ENCODE assay signal across 10 cellular contexts in the genomic region with DNA sequence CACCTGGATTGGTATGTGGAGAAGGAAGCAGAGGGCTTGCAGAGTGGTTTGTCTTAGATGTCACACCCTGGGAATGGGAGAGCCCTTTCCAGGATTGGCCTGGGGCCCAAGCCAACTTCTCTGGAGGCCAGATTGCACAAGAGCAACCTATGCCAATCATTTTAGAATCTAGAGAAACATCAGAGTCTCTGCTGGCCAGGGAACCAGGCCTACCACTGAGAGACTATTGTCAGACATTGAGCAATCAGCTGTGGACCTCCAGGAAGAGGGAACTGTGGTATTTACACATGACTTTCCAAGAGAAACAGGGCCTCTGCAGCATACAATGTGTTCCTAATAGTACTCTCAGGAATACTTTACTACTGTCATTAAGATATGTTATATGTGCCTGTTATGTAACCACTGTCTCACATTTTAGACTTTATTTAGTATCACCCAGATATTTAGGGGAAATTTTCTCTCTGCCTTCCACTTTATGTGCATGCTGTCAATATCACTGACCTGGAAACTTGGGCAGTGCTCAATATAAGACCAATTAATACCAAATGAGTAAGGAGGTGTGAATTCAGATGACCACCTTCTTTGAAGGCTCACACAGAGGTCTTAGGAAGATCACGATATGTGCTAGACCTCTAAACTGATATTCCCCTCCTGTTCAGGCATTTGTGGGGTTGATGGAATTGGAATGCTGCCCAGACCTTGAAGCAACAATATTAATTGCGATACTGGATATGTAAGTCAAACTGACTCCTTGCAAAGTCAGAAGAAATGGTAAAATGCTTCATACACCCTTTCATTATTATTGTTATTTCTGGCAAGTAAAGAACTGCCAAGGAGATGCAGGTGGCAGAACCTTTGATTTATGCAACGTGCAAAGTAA. TPM values are rescaled to one million over a fixed set of nuclear protein-coding genes. Genes with fewer than 3 reads are reported as not detected.
DNase-seq lines count a peak whose midpoint lies in the region; ATAC-seq and TF ChIP-seq lines count a peak whose summit lies in the region.
"Had no signal": no experiment of that assay in that cellular context is flagged by ENCODE, and none has a peak within 500 bp of the region (broad histone marks: within the 10 kb centered on the region; RNA-seq: fewer than 3 reads in every experiment).

No MANE protein-coding gene starts in this region.

- H2AFZ ChIP-seq in Karpas-422 (ENCODE audit: low read length) = no peak overlapping the region

- no peaks in the 10 kb centered on the region for H3K9me3 ChIP-seq in Karpas-422 (ENCODE audit: low read length)

- H3K79me2 ChIP-seq in Karpas-422 (ENCODE audit: low read length) = no peaks in the 10 kb centered on the region

- H3K4me3 Mint-ChIP-seq in osteocyte (ENCODE audit: unreplicated experiment) = no peak overlapping the region
- H3K4me3 Mint-ChIP-seq: activated T-cell treated with anti-CD3 and anti-CD28 coated beads, Interleukin-2, amount 50 U/mL, for 4 hours had no signal

- no peak overlapping the region for H3K9ac ChIP-seq in Karpas-422 (ENCODE audit: low read length)

- no peaks in the 10 kb centered on the region for H3K36me3 ChIP-seq in Karpas-422 (ENCODE audit: insufficient read depth, low read length)

- no peak overlapping the region for H3K4me2 ChIP-seq in Karpas-422 (ENCODE audit: low read depth, low read length, poor library complexity, severe bottlenecking)

- peaks cover 25% of the 10 kb centered on the region for H3K4me1 Mint-ChIP-seq in osteocyte (ENCODE audit: unreplicated experiment)

- no peaks in the 10 kb centered on the region for H4K20me1 ChIP-seq in Karpas-422 (ENCODE audit: insufficient read depth, low read depth, low read length)

- peak overlapping the region; percentile 72 for H3K27ac Mint-ChIP-seq in osteocyte (ENCODE audit: unreplicated experiment)

- no peaks in the 10 kb centered on the region for H3K4me1 ChIP-seq in Karpas-422 (ENCODE audit: low read length)

- no peak for TF ChIP-seq CTCF in fibroblast of mammary gland (conservative IDR thresholded peaks at IDR 0.05; ENCODE audit: control insufficient read depth, insufficient read depth, low read depth, low read length)
- TF ChIP-seq CTCF in osteocyte (IDR thresholded peaks at IDR 0.05) = no peak

- DNase-seq in G401 (ENCODE audit: low spot score) (peak; percentile 27), NCI-H460 (ENCODE audit: extremely low read depth, low read depth) (peak; percentile 46), fibroblast of mammary gland (ENCODE audit: low read depth) (peak; percentile 86), osteocyte (ENCODE audit: extremely low spot score, unreplicated experiment) (peak; percentile 84), Karpas-422 (no peak), NCI-H526 treated with DMSO at 0.1 percent for 48 hours (lab: John Stamatoyannopoulos, UW) (no peak)
- DNase-seq: activated T-cell treated with anti-CD3 and anti-CD28 coated beads, Interleukin-2, amount 50 U/mL, for 4 hours had no signal

- H3K4me3 ChIP-seq in fibroblast of mammary gland (ENCODE audit: control insufficient read depth, low read depth, low read length) (no peak overlapping the region), Karpas-422 (ENCODE audit: low read length) (no peak overlapping the region)
- H3K4me3 ChIP-seq: GM12878 had no signal

- in situ Hi-C loops in G401 (cut with HindIII; ENCODE audit: low sequenced_read_pairs) = no loop called here

- H3K9me3 Mint-ChIP-seq in osteocyte (ENCODE audit: unreplicated experiment) = peaks cover 4% of the 10 kb centered on the region

- H3K9me2 ChIP-seq in Karpas-422 (replicated peaks; ENCODE audit: insufficient read depth, low read length) = no peaks in the 10 kb centered on the region

- ATAC-seq in GM18511 (IDR thresholded peaks at IDR 0.05; ENCODE audit: unreplicated experiment) (no peak), GM18858 (IDR thresholded peaks at IDR 0.05; ENCODE audit: unreplicated experiment) (no peak)
- ATAC-seq: activated T-cell treated with anti-CD3 and anti-CD28 coated beads, Interleukin-2, amount 50 U/mL, for 4 hours; GM12878 had no signal

- no peaks in the 10 kb centered on the region for H3K36me3 Mint-ChIP-seq in osteocyte (ENCODE audit: unreplicated experiment)

- H3K27me3 Mint-ChIP-seq in osteocyte (ENCODE audit: unreplicated experiment) = no peaks in the 10 kb centered on the region

- H3K27me3 ChIP-seq in Karpas-422 (ENCODE audit: low read length) = no peaks in the 10 kb centered on the region

- H3K27ac ChIP-seq in Karpas-422 (ENCODE audit: low read length) = no peak overlapping the region

RNA-seq across cellular contexts. Expression of gene CCL28, which starts 20.5 kb away (rescaled TPM):
- not detected in 2 replicates for total RNA-seq in G401 (2014; rRNA removed; shearing (Covaris generic))
- total RNA-seq in NCI-H460 (2014; rRNA removed; shearing (Covaris generic)) = 0.22 TPM in 1 of 2 replicates, not detected in the other
- polyA plus RNA-seq in NCI-H460 (2014; cell fraction: nucleus; rRNA removed) = 0.25 TPM in 1 of 2 replicates, not detected in the other
- total RNA-seq in osteocyte = not detected in 2 replicates
- 18.8 and 42.3 TPM in 2 replicates for total RNA-seq in Karpas-422 (2014; rRNA removed; shearing (Covaris generic); ENCODE audit: low replicate concordance)

RNA-seq across cellular contexts. Expression of gene TMEM267, which starts 50.9 kb away (rescaled TPM):
- 8.3 and 10.5 TPM in 2 replicates for total RNA-seq in G401 (2014; rRNA removed; shearing (Covaris generic))
- total RNA-seq in NCI-H460 (2014; rRNA removed; shearing (Covaris generic)) = 59.3 and 65.6 TPM in 2 replicates
- 31.1 and 35.5 TPM in 2 replicates for polyA plus RNA-seq in NCI-H460 (2014; cell fraction: nucleus; rRNA removed)
- total RNA-seq in osteocyte = 17.9 and 22.5 TPM in 2 replicates
- total RNA-seq in Karpas-422 (2014; rRNA removed; shearing (Covaris generic); ENCODE audit: low replicate concordance) = 15.0 and 57.2 TPM in 2 replicates

Comparison
In these comparisons a context has a peak if more than half of its experiments do, and no peak if none do; other contexts are left out.
1. DNase-seq: peak in G401 (single experiment), NCI-H460 (single experiment), fibroblast of mammary gland (single experiment) and osteocyte (single experiment); none in Karpas-422 (single experiment) and NCI-H526 treated with DMSO at 0.1 percent for 48 hours (single experiment).
2. RNA of gene CCL28, which starts 20.5 kb away (total RNA-seq): 18.8 to 42.3 TPM in Karpas-422; 0.22 TPM in NCI-H460, not detected in osteocyte and not detected in G401; every median in the first group is over 10 times any median in the second.